34 cellular contexts compared by ENCODE assay signal in genomic region chr10:2036209-2036608, GRCh38.
DNase-seq lines count a peak whose midpoint lies in the region; ATAC-seq, FAIRE-seq and TF ChIP-seq lines count a peak whose summit lies in the region.
"Had no signal": no experiment of that assay in that cellular context is flagged by ENCODE, and none has a peak within 500 bp of the region (broad histone marks: within the 10 kb centered on the region; RNA-seq: fewer than 3 reads in every experiment).

No MANE protein-coding gene starts in this region.

- H3K27ac ChIP-seq in HepG2 (ENCODE audit: extremely low read length, insufficient read depth, low read length) (no peak overlapping the region), right lobe of liver (no peak overlapping the region), A549 (no peak overlapping the region), IMR-90 (ENCODE audit: insufficient read depth, low read length) (no peak overlapping the region)
- H3K27ac ChIP-seq: 22Rv1; BLaER1; BLaER1 treated with 17β-estradiol and CSF1 and Interleukin-3, amounts not matched to agents 10 nM and 100 nM; C4-2B had no signal

- no peaks in the 10 kb centered on the region for H3K9me1 ChIP-seq in IMR-90 (ENCODE audit: insufficient read depth, low read length)

- H3K4me1 Mint-ChIP-seq in activated CD8-positive, alpha-beta T cell treated with anti-CD3 and anti-CD28 coated beads for 36 hours (ENCODE audit: low read depth): no peaks in the 10 kb centered on the region
- H3K4me1 Mint-ChIP-seq: B cell; CD14-positive monocyte; CD4-positive, alpha-beta memory T cell; CD4-positive, CD25-positive, alpha-beta regulatory T cell; CD8-positive, alpha-beta memory T cell had no signal

- FAIRE-seq in HepG2 (lab: Jason Lieb, UNC) (no peak), A549 (lab: Jason Lieb, UNC) (no peak)
- FAIRE-seq: A204.1, D721Med had no signal

- no peak for TF ChIP-seq EP300 in HepG2 (IDR thresholded peaks at IDR 0.05; ENCODE audit: low read depth in 2 of 2, low read length in 2 of 2)
- no peak for TF ChIP-seq EP300 in HepG2 (CRISPR knock-in tag; IDR thresholded peaks at IDR 0.05; ENCODE audit: borderline replicate concordance)
- TF ChIP-seq EP300 in A549 (IDR thresholded peaks at IDR 0.05): no peak

- H2AK9ac ChIP-seq in IMR-90 (replicated peaks; ENCODE audit: low read depth, low read length, poor library complexity): no peak overlapping the region

- no peak overlapping the region for H2BK15ac ChIP-seq in IMR-90 (ENCODE audit: low read depth, low read length)

- no peak overlapping the region for H3K18ac ChIP-seq in IMR-90 (ENCODE audit: low read depth, low read length)

- no peak overlapping the region for H3K14ac ChIP-seq in IMR-90 (replicated peaks; ENCODE audit: low read depth, low read length)

- dilution Hi-C loops in IMR-90 (cut with HindIII; ENCODE audit: low sequenced_read_pairs, unreplicated experiment): no loop called here

- H3K4me1 ChIP-seq in HepG2 (ENCODE audit: insufficient read depth, low read length) (no peaks in the 10 kb centered on the region), right lobe of liver (no peaks in the 10 kb centered on the region), A549 (no peaks in the 10 kb centered on the region), IMR-90 (ENCODE audit: control insufficient read depth, insufficient read depth, low read length) (no peaks in the 10 kb centered on the region)
- H3K4me1 ChIP-seq: BE2C; BLaER1; BLaER1 treated with 17β-estradiol and CSF1 and Interleukin-3, amounts not matched to agents 10 nM and 100 nM; Caco-2 had no signal

- no TSS peak for BruUV-seq in HepG2 (replicated peaks; lab: Mats Ljungman, UMichigan)
- no TSS peak for BruUV-seq in IMR-90 (replicated peaks; lab: Mats Ljungman, UMichigan)

- no peaks in the 10 kb centered on the region for H3K79me2 ChIP-seq in HepG2 (ENCODE audit: insufficient read depth, low read length)

- H3K56ac ChIP-seq in IMR-90 (ENCODE audit: extremely low read depth, insufficient read depth, low read length): no peak overlapping the region

- intact Hi-C loops in HepG2 (cut with micrococcal nuclease; ENCODE audit: unreplicated experiment): no loop called here
- intact Hi-C loops in right lobe of liver (cut with DNase I): no loop called here
- intact Hi-C loops in IMR-90 (cut with micrococcal nuclease): no loop called here
- intact Hi-C loops in activated CD8-positive, alpha-beta T cell treated with anti-CD3 and anti-CD28 coated beads for 36 hours (cut with micrococcal nuclease): no loop called here

- in situ Hi-C loops in HepG2 (cut with HindIII; ENCODE audit: extremely low pct_ligation_motif_present, low pct_unique_long_range_greater_than_20kb): no loop called here
- in situ Hi-C loops in IMR-90 (cut with MboI; ENCODE audit: low sequenced_read_pairs): no loop called here

- H3K9ac ChIP-seq in HepG2 (ENCODE audit: insufficient read depth, low read depth, low read length) (no peak overlapping the region), IMR-90 (ENCODE audit: low read depth, low read length) (no peak overlapping the region)
- H3K9ac ChIP-seq: BLaER1; BLaER1 treated with 17β-estradiol and CSF1 and Interleukin-3, amounts not matched to agents 10 nM and 100 nM had no signal

- no peaks in the 10 kb centered on the region for H3K36me3 Mint-ChIP-seq in activated CD8-positive, alpha-beta T cell treated with anti-CD3 and anti-CD28 coated beads for 36 hours (ENCODE audit: low read depth)
- H3K36me3 Mint-ChIP-seq: CD14-positive monocyte; CD4-positive, alpha-beta memory T cell; CD4-positive, CD25-positive, alpha-beta regulatory T cell; CD8-positive, alpha-beta memory T cell; CD8-positive, alpha-beta T cell had no signal

- H3K79me1 ChIP-seq in IMR-90 (ENCODE audit: low read depth in 1 of 2, low read length in 2 of 2): no peaks in the 10 kb centered on the region

- TF ChIP-seq RAD21 in HepG2 (CRISPR knock-in tag; IDR thresholded peaks at IDR 0.05) (no peak), A549 (conservative IDR thresholded peaks at IDR 0.05 in 1 of 2, IDR thresholded peaks at IDR 0.05 in 1 of 2) (no peak), IMR-90 (IDR thresholded peaks at IDR 0.05; ENCODE audit: low read length) (no peak)

- no peak overlapping the region for H4K5ac ChIP-seq in IMR-90 (ENCODE audit: low read depth, low read length)

- H3K27ac Mint-ChIP-seq in activated CD8-positive, alpha-beta T cell treated with anti-CD3 and anti-CD28 coated beads for 36 hours: no peak overlapping the region
- H3K27ac Mint-ChIP-seq: B cell; CD14-positive monocyte; CD4-positive, alpha-beta memory T cell; CD4-positive, alpha-beta T cell; CD4-positive, CD25-positive, alpha-beta regulatory T cell; CD8-positive, alpha-beta memory T cell; CD8-positive, alpha-beta T cell had no signal

- no peak for ATAC-seq in HepG2
- no peak for ATAC-seq in right lobe of liver
- ATAC-seq in A549: no peak
- no peak for ATAC-seq in IMR-90 (ENCODE audit: low read depth)
- no peak for ATAC-seq in activated CD8-positive, alpha-beta T cell treated with anti-CD3 and anti-CD28 coated beads for 36 hours
- ATAC-seq: CD8-positive, alpha-beta T cell had no signal

- no peak overlapping the region for H4K8ac ChIP-seq in IMR-90 (ENCODE audit: low read depth in 2 of 2, low read length in 2 of 2)

- no peaks in the 10 kb centered on the region for H3K36me3 ChIP-seq in HepG2 (replicated peaks in 1 of 2; ENCODE audit: control insufficient read depth in 1 of 2, insufficient read depth in 2 of 2, low read length in 2 of 2)
- H3K36me3 ChIP-seq in right lobe of liver: no peaks in the 10 kb centered on the region
- no peaks in the 10 kb centered on the region for H3K36me3 ChIP-seq in IMR-90 (ENCODE audit: control insufficient read depth, insufficient read depth, low read length)
- H3K36me3 ChIP-seq: BE2C; BLaER1; BLaER1 treated with 17β-estradiol and CSF1 and Interleukin-3, amounts not matched to agents 10 nM and 100 nM had no signal

- H3K4me2 ChIP-seq in HepG2 (ENCODE audit: low read depth, low read length) (no peak overlapping the region), A549 (no peak overlapping the region), IMR-90 (ENCODE audit: low read depth, low read length) (no peak overlapping the region)
- H3K4me2 ChIP-seq: BLaER1; BLaER1 treated with 17β-estradiol and CSF1 and Interleukin-3, amounts not matched to agents 10 nM and 100 nM had no signal

- H2BK20ac ChIP-seq in IMR-90 (ENCODE audit: low read depth, low read length): no peak overlapping the region

- no peak overlapping the region for H3K4ac ChIP-seq in IMR-90 (ENCODE audit: low read depth, low read length)

- no peak overlapping the region for H4K91ac ChIP-seq in IMR-90 (ENCODE audit: insufficient read depth, low read depth, low read length)

- TF ChIP-seq POLR2A in HepG2 (IDR thresholded peaks at IDR 0.05; ENCODE audit: insufficient read depth in 1 of 2, low read depth in 2 of 2, low read length in 2 of 2): no peak
- TF ChIP-seq POLR2A in right lobe of liver (IDR thresholded peaks at IDR 0.05): no peak
- TF ChIP-seq POLR2A in A549 (IDR thresholded peaks at IDR 0.05; ENCODE audit: low read length): no peak
- TF ChIP-seq POLR2A in IMR-90 (IDR thresholded peaks at IDR 0.05; ENCODE audit: low read depth, low read length): no peak

- peaks cover 2% of the 10 kb centered on the region for H3K27me3 Mint-ChIP-seq in activated CD8-positive, alpha-beta T cell treated with anti-CD3 and anti-CD28 coated beads for 36 hours
- H3K27me3 Mint-ChIP-seq: CD4-positive, CD25-positive, alpha-beta regulatory T cell had no signal

- no peak overlapping the region for H3K4me3 Mint-ChIP-seq in activated CD8-positive, alpha-beta T cell treated with anti-CD3 and anti-CD28 coated beads for 36 hours
- H3K4me3 Mint-ChIP-seq: B cell; CD14-positive monocyte; CD4-positive, alpha-beta memory T cell; CD4-positive, alpha-beta T cell; CD4-positive, CD25-positive, alpha-beta regulatory T cell; CD8-positive, alpha-beta memory T cell; CD8-positive, alpha-beta T cell had no signal

- H3K4me3 ChIP-seq in HepG2 (replicated peaks in 1 of 3; ENCODE audit: insufficient read depth in 1 of 3, low read depth in 2 of 3, low read length in 3 of 3) (no peak overlapping the region), right lobe of liver (no peak overlapping the region), A549 (no peak overlapping the region), IMR-90 (ENCODE audit: insufficient read depth, low read depth, low read length) (no peak overlapping the region)
- H3K4me3 ChIP-seq: BLaER1; BLaER1 treated with 17β-estradiol and CSF1 and Interleukin-3, amounts not matched to agents 10 nM and 100 nM had no signal

- H2BK5ac ChIP-seq in IMR-90 (ENCODE audit: low read depth, low read length, poor library complexity, severe bottlenecking): no peak overlapping the region

- POLR2A ChIA-PET in HepG2 (lab: Yijun Ruan, JAX): no interaction called here
- POLR2A ChIA-PET in A549 (lab: Yijun Ruan, JAX): no interaction called here
- POLR2A ChIA-PET in IMR-90 (lab: Charles Lee; ENCODE audit: unreplicated experiment): no interaction called here
- POLR2A ChIA-PET in activated CD8-positive, alpha-beta T cell treated with anti-CD3 and anti-CD28 coated beads for 36 hours (lab: Charles Lee): no interaction called here

- H2BK120ac ChIP-seq in IMR-90 (ENCODE audit: low read depth, low read length): no peak overlapping the region

- H2AFZ ChIP-seq in HepG2 (ENCODE audit: low read length): no peak overlapping the region
- H2AFZ ChIP-seq in IMR-90 (replicated peaks; ENCODE audit: low read length, poor library complexity): no peak overlapping the region

- H3K27me3 ChIP-seq in HepG2 (ENCODE audit: control insufficient read depth in 1 of 2, insufficient read depth in 2 of 2, low read length in 2 of 2) (no peaks in the 10 kb centered on the region), right lobe of liver (no peaks in the 10 kb centered on the region), IMR-90 (ENCODE audit: control insufficient read depth, insufficient read depth, low read length) (no peaks in the 10 kb centered on the region)
- H3K27me3 ChIP-seq: BE2C; BLaER1; BLaER1 treated with 17β-estradiol and CSF1 and Interleukin-3, amounts not matched to agents 10 nM and 100 nM had no signal

- H3K23ac ChIP-seq in IMR-90 (ENCODE audit: low read depth, low read length): no peak overlapping the region

- no peak overlapping the region for H2AK5ac ChIP-seq in IMR-90 (ENCODE audit: low read depth, low read length)

- DNase-seq in HepG2 (ENCODE audit: low spot score) (no peak), right lobe of liver (no peak), A549 (ENCODE audit: low read depth in 1 of 2, low spot score in 1 of 2) (no peak), IMR-90 (no peak)
- DNase-seq in stimulated activated CD4-positive, alpha-beta T cell treated with anti-CD3 and anti-CD28 coated beads, Interleukin-1b, Interleukin-23, amount 100 ng/mL, for 48 hours: no peak
- no peak for DNase-seq in activated CD8-positive, alpha-beta T cell treated with anti-CD3 and anti-CD28 coated beads for 36 hours
- DNase-seq: 8988T; ACHN; AML-193; BE2C; C1 segment of cervical spinal cord; Caco-2; Calu3; CD4-positive, alpha-beta memory T cell; CD4-positive, alpha-beta T cell; CD4-positive, CD25-positive, alpha-beta regulatory T cell; CD8-positive, alpha-beta memory T cell; CD8-positive, alpha-beta T cell; COR-L47; DMS 273 treated with DMSO at 0.1 percent for 48 hours; DMS153; DMS53; DMS79; DMS79 treated with DMSO at 0.1 percent for 48 hours; DND-41; EL had no signal

- peaks cover 2% of the 10 kb centered on the region for H3K9me3 Mint-ChIP-seq in activated CD8-positive, alpha-beta T cell treated with anti-CD3 and anti-CD28 coated beads for 36 hours
- H3K9me3 Mint-ChIP-seq: CD8-positive, alpha-beta T cell had no signal

- CTCF ChIA-PET in HepG2 (lab: Yijun Ruan, JAX; ENCODE audit: low intra/inter-chr PET ratio, low total read pairs): no interaction called here
- CTCF ChIA-PET in A549 (lab: Yijun Ruan, JAX): no interaction called here
- CTCF ChIA-PET in IMR-90 (lab: Yijun Ruan, JAX): no interaction called here
- CTCF ChIA-PET in activated CD8-positive, alpha-beta T cell treated with anti-CD3 and anti-CD28 coated beads for 36 hours (lab: Charles Lee): no interaction called here

- no peak for TF ChIP-seq CTCF in HepG2 (CRISPR knock-in tag; IDR thresholded peaks at IDR 0.05)
- no peak for TF ChIP-seq CTCF in right lobe of liver (IDR thresholded peaks at IDR 0.05)
- no peak for TF ChIP-seq CTCF in A549 (IDR thresholded peaks at IDR 0.05)
- TF ChIP-seq CTCF in IMR-90 (conservative IDR thresholded peaks at IDR 0.05; ENCODE audit: low read depth, low read length): no peak
- no peak for TF ChIP-seq CTCF in activated CD8-positive, alpha-beta T cell treated with anti-CD3 and anti-CD28 coated beads for 36 hours (IDR thresholded peaks at IDR 0.05)

- peaks cover 19% of the 10 kb centered on the region for H3K9me3 ChIP-seq in HepG2 (ENCODE audit: low read length)
- H3K9me3 ChIP-seq in right lobe of liver: no peaks in the 10 kb centered on the region
- H3K9me3 ChIP-seq in A549: no peaks in the 10 kb centered on the region
- peaks cover 5% of the 10 kb centered on the region for H3K9me3 ChIP-seq in IMR-90 (ENCODE audit: control insufficient read depth, insufficient read depth, low read length)
- H3K9me3 ChIP-seq: BE2C, BLaER1, Caco-2 had no signal

- no peaks in the 10 kb centered on the region for H4K20me1 ChIP-seq in HepG2 (ENCODE audit: insufficient read depth, low read length)
- H4K20me1 ChIP-seq in IMR-90 (ENCODE audit: insufficient read depth, low read length): no peaks in the 10 kb centered on the region
- H4K20me1 ChIP-seq: BLaER1; BLaER1 treated with 17β-estradiol and CSF1 and Interleukin-3, amounts not matched to agents 10 nM and 100 nM had no signal

Comparison
In these comparisons a context has a peak if more than half of its experiments do, and no peak if none do; other contexts are left out.
1. Of the 38 proteins assayed by ChIP-seq in both HepG2 and A549: peak only in HepG2: NFE2L2; only in A549: MAFK; in both: none; in neither: 36.